10 cellular contexts compared by ENCODE assay signal in genomic region chr21:42461881-42462877, GRCh38. TPM values are rescaled to one million over a fixed set of nuclear protein-coding genes. Genes with fewer than 3 reads are reported as not detected.
DNase-seq lines count a peak whose midpoint lies in the region; ATAC-seq and TF ChIP-seq lines count a peak whose summit lies in the region.
"Had no signal": no experiment of that assay in that cellular context is flagged by ENCODE, and none has a peak within 500 bp of the region (broad histone marks: within the 10 kb centered on the region; RNA-seq: fewer than 3 reads in every experiment).

No MANE protein-coding gene starts in this region.

- H3K27ac ChIP-seq in RWPE2 (ENCODE audit: poor library complexity, severe bottlenecking): no peak overlapping the region
- peak overlapping the region in 1 of 2 donors; percentile 64 for H3K27ac ChIP-seq in lung (ENCODE audit: low read depth in 1 of 2, low read length in 1 of 2)
- H3K27ac ChIP-seq: RWPE1, uterus had no signal

- H3K36me3 ChIP-seq in RWPE2 (ENCODE audit: low read depth) (no peaks in the 10 kb centered on the region), lung (ENCODE audit: control insufficient read depth in 2 of 2, insufficient read depth in 2 of 2, low read length in 2 of 2) (no peaks in the 10 kb centered on the region), H7 (replicated peaks; ENCODE audit: control insufficient read depth, insufficient read depth, low read length) (no peaks in the 10 kb centered on the region)
- H3K36me3 ChIP-seq: uterus had no signal

- no peak for ATAC-seq in RWPE2 (ENCODE audit: low read depth)
- peak; percentile 28 for ATAC-seq in lung (ENCODE audit: insufficient read depth, low FRiP score)
- ATAC-seq in GM19452 (IDR thresholded peaks at IDR 0.05; ENCODE audit: unreplicated experiment): no peak
- ATAC-seq in GM21390 (IDR thresholded peaks at IDR 0.05; ENCODE audit: unreplicated experiment): no peak

- peak overlapping the region; percentile 51 for H3K4me3 ChIP-seq in Jurkat, Clone E6-1 (ENCODE audit: low read length)
- H3K4me3 ChIP-seq in RWPE2 (ENCODE audit: severe bottlenecking) (no peak overlapping the region), lung (no peak overlapping the region), H7 (ENCODE audit: insufficient read depth, low read depth, low read length) (no peak overlapping the region)
- H3K4me3 ChIP-seq: uterus had no signal

- DNase-seq in D341Med (ENCODE audit: low spot score) (peak; percentile 75), RWPE2 (ENCODE audit: low spot score) (peak; percentile 25), lung (ENCODE audit: low spot score) (no peak), H7 (no peak), NK-92 (lab: John Stamatoyannopoulos, UW; ENCODE audit: unreplicated experiment) (no peak)
- DNase-seq in Jurkat, Clone E6-1 (ENCODE audit: low read depth, low spot score): peak; percentile 85
- DNase-seq: uterus had no signal

- no peaks in the 10 kb centered on the region for H3K4me1 ChIP-seq in RWPE2 (ENCODE audit: insufficient read depth, poor library complexity, severe bottlenecking)
- H3K4me1 ChIP-seq in lung (ENCODE audit: control insufficient read depth in 2 of 2, insufficient read depth in 2 of 2, low read length in 2 of 2): peaks cover 0 to 6% of the 10 kb centered on the region in 2 donors
- H3K4me1 ChIP-seq: uterus had no signal

- no peaks in the 10 kb centered on the region for H3K9me3 ChIP-seq in RWPE2 (ENCODE audit: severe bottlenecking)
- H3K9me3 ChIP-seq in lung (ENCODE audit: control insufficient read depth in 2 of 2, insufficient read depth in 1 of 2, low read length in 1 of 2): no peaks in the 10 kb centered on the region
- H3K9me3 ChIP-seq: uterus had no signal

- no peak for TF ChIP-seq CTCF in RWPE2 (IDR thresholded peaks at IDR 0.05; ENCODE audit: poor library complexity, severe bottlenecking)
- TF ChIP-seq CTCF in lung (IDR thresholded peaks at IDR 0.05; ENCODE audit: control extremely low read depth, extremely low read depth): no peak

- H3K27me3 ChIP-seq in RWPE2 (ENCODE audit: insufficient read depth, poor library complexity, severe bottlenecking) (no peaks in the 10 kb centered on the region), lung (ENCODE audit: control insufficient read depth, insufficient read depth) (no peaks in the 10 kb centered on the region), H7 (ENCODE audit: control insufficient read depth, insufficient read depth, low read length) (no peaks in the 10 kb centered on the region)
- H3K27me3 ChIP-seq: uterus had no signal

- WGBS in lung, 2 donors: 58 to 59% methylated on average over 10 of the region's 10 CpGs

RNA-seq across cellular contexts. Expression of gene RSPH1, which starts 33.8 kb away (rescaled TPM):
- polyA plus RNA-seq in Jurkat, Clone E6-1 (2012; ENCODE audit: insufficient read depth, insufficient read length): not detected
- total RNA-seq in lung: 10 to 100 TPM; 30.1 to 46.9 TPM
- 10 to 100 TPM; 17.6 to 25.4 TPM for polyA plus RNA-seq in lung
- total RNA-seq in H7 (2014; rRNA removed; shearing (Covaris generic)): 0.15 TPM in 1 of 2 replicates, not detected in the other

RNA-seq across cellular contexts. Expression of gene SLC37A1, which starts 51.5 kb away (rescaled TPM):
- polyA plus RNA-seq in Jurkat, Clone E6-1 (2012; ENCODE audit: insufficient read depth, insufficient read length): 13.1 TPM
- total RNA-seq in lung: 10 to 100 TPM; 25.5 to 29.5 TPM
- 10 to 100 TPM; 13.3 to 13.6 TPM for polyA plus RNA-seq in lung
- 5.7 and 8.2 TPM in 2 replicates for total RNA-seq in H7 (2014; rRNA removed; shearing (Covaris generic))

RNA-seq across cellular contexts. Expression of gene UBASH3A, which starts 58.5 kb away (rescaled TPM):
- 27.5 TPM for polyA plus RNA-seq in Jurkat, Clone E6-1 (2012; ENCODE audit: insufficient read depth, insufficient read length)
- total RNA-seq in lung: under 1 TPM; 0.74 to 0.88 TPM
- under 1 TPM; 0.58 to 0.61 TPM for polyA plus RNA-seq in lung
- total RNA-seq in H7 (2014; rRNA removed; shearing (Covaris generic)): not detected in 2 replicates

Comparison
In these comparisons a context has a peak if more than half of its experiments do, and no peak if none do; other contexts are left out.
1. DNase-seq: peak in D341Med (single experiment), Jurkat, Clone E6-1 (single experiment) and RWPE2 (single experiment); none in lung (single experiment), H7 (single experiment) and NK-92 (single experiment).
2. RNA of gene RSPH1, which starts 33.8 kb away (total RNA-seq): 30.1 to 46.9 TPM in lung; 0.15 TPM in H7; every median in the first group is over 10 times any median in the second.